Comparison of ENCODE assay signal across 1 cellular context in genomic region chr19:36573020-36573947, GRCh38.
TF ChIP-seq lines count a peak whose summit lies in the region.

ZNF529 (minus strand) TSS chr19:36573292; CDS start chr19:36572346, 946 bp downstream.

TF ChIP-seq in HepG2, 621 proteins besides CTCF, POLR2A, EP300 and RAD21 (continued from another document and continues in another):
- TF ChIP-seq ZNF318 (CRISPR knock-in tag; IDR thresholded peaks at IDR 0.05) (no peak; the same call in 1 of the 2 replicates), RXRA (CRISPR knock-in tag; IDR thresholded peaks at IDR 0.05) (peak; percentile 74), EHMT2 (IDR thresholded peaks at IDR 0.05; ENCODE audit: borderline replicate concordance, low read depth, low read length) (no peak), ZNF362 (CRISPR knock-in tag; IDR thresholded peaks at IDR 0.05; ENCODE audit: borderline replicate concordance) (no peak), ZNF331 (CRISPR knock-in tag; IDR thresholded peaks at IDR 0.05) (peak; percentile 83), YEATS4 (CRISPR knock-in tag; IDR thresholded peaks at IDR 0.05; ENCODE audit: borderline replicate concordance) (peak; percentile 86; the same call in 1 of the 2 replicates), KLF16 (CRISPR knock-in tag; IDR thresholded peaks at IDR 0.05) (peak in 1 of 2 experiments; percentile 84; a peak in 3 of 4 replicates), ARNT (IDR thresholded peaks at IDR 0.05) (no peak), SATB2 (CRISPR knock-in tag; IDR thresholded peaks at IDR 0.05) (no peak), RCOR2 (CRISPR knock-in tag; IDR thresholded peaks at IDR 0.05) (no peak), SOX5 (CRISPR knock-in tag; IDR thresholded peaks at IDR 0.05; ENCODE audit: borderline replicate concordance) (0 out of 2 replicates have a peak, but pooled peaks have one; percentile 24), PCBP2 (optimal IDR thresholded peaks at IDR 0.05; ENCODE audit: low read depth, low read length, poor library complexity, severe bottlenecking) (no peak), HNRNPLL (IDR thresholded peaks at IDR 0.05; ENCODE audit: low read depth, low read length, poor library complexity, severe bottlenecking) (peak; percentile 79), NPAS2 (CRISPR knock-in tag; IDR thresholded peaks at IDR 0.05; ENCODE audit: borderline replicate concordance) (no peak), BHLHE40 (IDR thresholded peaks at IDR 0.05; ENCODE audit: low read length) (no peak), TFDP2 (CRISPR knock-in tag; IDR thresholded peaks at IDR 0.05) (peak; percentile 61), CEBPG (CRISPR knock-in tag; IDR thresholded peaks at IDR 0.05) (peak; percentile 39; the same call in 1 of the 2 replicates), HNRNPH1 (optimal IDR thresholded peaks at IDR 0.05; ENCODE audit: low read depth, low read length) (no peak), ZBTB46 (CRISPR knock-in tag; IDR thresholded peaks at IDR 0.05; ENCODE audit: borderline replicate concordance) (no peak), ZNF782 (CRISPR knock-in tag; IDR thresholded peaks at IDR 0.05; ENCODE audit: borderline replicate concordance) (no peak), ZNF567 (CRISPR knock-in tag; IDR thresholded peaks at IDR 0.05; ENCODE audit: borderline replicate concordance) (peak; percentile 79; the same call in 1 of the 2 replicates), TFE3 (CRISPR knock-in tag; IDR thresholded peaks at IDR 0.05) (peak; percentile 85), ZNF580 (CRISPR knock-in tag; IDR thresholded peaks at IDR 0.05; ENCODE audit: borderline replicate concordance, low read depth) (no peak; the same call in 1 of the 2 replicates), ZNF75D (CRISPR knock-in tag; IDR thresholded peaks at IDR 0.05; ENCODE audit: borderline replicate concordance) (0 out of 2 replicates have a peak, but pooled peaks have one; percentile 47), PRDM4 (CRISPR knock-in tag; IDR thresholded peaks at IDR 0.05; ENCODE audit: borderline replicate concordance) (no peak), ZBTB42 (CRISPR knock-in tag; IDR thresholded peaks at IDR 0.05) (0 out of 2 replicates have a peak, but pooled peaks have one; percentile 30), ZBTB4 (CRISPR knock-in tag; IDR thresholded peaks at IDR 0.05; ENCODE audit: borderline replicate concordance) (no peak), ZMAT5 (CRISPR knock-in tag; IDR thresholded peaks at IDR 0.05; ENCODE audit: borderline replicate concordance, low read depth) (no peak), FOXO1 (CRISPR knock-in tag; IDR thresholded peaks at IDR 0.05) (no peak; the same call in 1 of the 2 replicates)
